Comparison of ENCODE assay signal across 24 cellular contexts in the genomic region with DNA sequence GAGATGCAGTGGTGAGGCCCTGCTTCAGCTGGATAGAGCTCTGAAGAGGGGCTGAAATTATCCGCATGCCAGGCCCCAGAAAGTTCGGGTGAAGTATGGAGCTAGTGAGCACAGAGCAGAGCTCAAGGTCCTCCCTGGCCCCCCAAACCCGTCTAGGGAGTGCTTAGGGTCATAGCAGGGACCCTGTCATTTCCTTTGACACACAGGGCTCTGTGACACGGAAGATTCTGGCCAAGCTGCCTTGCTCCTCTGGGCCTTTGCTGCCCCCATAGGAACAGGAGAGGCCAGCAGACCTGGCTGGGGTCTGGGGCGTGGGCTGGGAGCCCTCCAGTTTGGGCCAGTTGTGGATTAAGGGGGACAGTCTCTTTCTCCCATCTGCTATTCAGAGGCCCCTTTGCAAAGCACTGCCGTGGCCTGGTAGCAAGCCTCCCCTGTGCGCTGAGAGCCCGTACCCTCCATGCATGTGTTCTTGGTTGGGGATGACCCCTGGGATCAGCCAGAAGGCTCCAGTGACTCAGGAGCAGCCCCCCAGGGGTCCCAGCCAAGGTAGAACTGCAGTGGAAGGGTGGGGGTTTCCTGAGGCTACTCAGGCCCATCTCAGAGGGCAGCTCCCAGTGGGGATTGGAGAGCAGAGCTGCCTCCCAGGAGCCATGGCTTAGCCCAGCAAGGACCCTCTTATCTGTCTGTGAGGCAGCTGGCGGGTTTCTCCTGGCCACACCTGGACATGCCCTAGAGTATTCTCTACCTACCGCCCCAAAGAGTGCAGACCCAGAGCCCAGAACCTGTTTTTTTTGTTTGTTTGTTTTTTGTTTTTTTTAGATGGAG. TPM values are rescaled to one million over a fixed set of nuclear protein-coding genes. Genes with fewer than 3 reads are reported as not detected.
DNase-seq lines count a peak whose midpoint lies in the region; ATAC-seq and TF ChIP-seq lines count a peak whose summit lies in the region.
"Had no signal": no experiment of that assay in that cellular context is flagged by ENCODE, and none has a peak within 500 bp of the region (broad histone marks: within the 10 kb centered on the region; RNA-seq: fewer than 3 reads in every experiment).

No MANE protein-coding gene starts in this region.

- TF ChIP-seq EP300 in suprapubic skin (IDR thresholded peaks at IDR 0.05) = no peak

- H3K79me2 ChIP-seq in PC-9 (ENCODE audit: low read depth) = no peaks in the 10 kb centered on the region

- H3K27ac ChIP-seq in RWPE1 (peak overlapping the region; percentile 38; the same call in 1 of the 2 replicates), suprapubic skin (peak overlapping the region; percentile 14), PC-9 (no peak overlapping the region)
- H3K27ac ChIP-seq: breast epithelium, ovary, SJCRH30, upper lobe of left lung, VCaP had no signal

- peaks cover 21% of the 10 kb centered on the region for H3K4me1 ChIP-seq in suprapubic skin
- no peaks in the 10 kb centered on the region for H3K4me1 ChIP-seq in PC-9 (replicated peaks; ENCODE audit: insufficient read depth)
- H3K4me1 ChIP-seq: breast epithelium, SJCRH30, upper lobe of left lung had no signal

- H3K4me3 Mint-ChIP-seq in activated CD8-positive, alpha-beta memory T cell treated with anti-CD3 and anti-CD28 coated beads, Interleukin-2, amount 10 ng/mL, durations not matched to agents 7 days and 5 days = no peak overlapping the region
- H3K4me3 Mint-ChIP-seq: activated naive CD8-positive, alpha-beta T cell treated with anti-CD3 and anti-CD28 coated beads for 36 hours; CD14-positive monocyte; nephron progenitor cell; stimulated activated effector memory CD8-positive, alpha-beta T cell treated with anti-CD3 and anti-CD28 coated beads, Interleukin-12 subunit alpha, Interleukin-12 subunit beta, amount 100 ng/mL, for 72 hours had no signal

- H3K9me3 Mint-ChIP-seq in activated CD8-positive, alpha-beta memory T cell treated with anti-CD3 and anti-CD28 coated beads, Interleukin-2, amount 10 ng/mL, durations not matched to agents 7 days and 5 days (ENCODE audit: low read depth) = no peaks in the 10 kb centered on the region
- H3K9me3 Mint-ChIP-seq: activated naive CD8-positive, alpha-beta T cell treated with anti-CD3 and anti-CD28 coated beads for 36 hours; CD14-positive monocyte; nephron progenitor cell; stimulated activated effector memory CD8-positive, alpha-beta T cell treated with anti-CD3 and anti-CD28 coated beads, Interleukin-12 subunit alpha, Interleukin-12 subunit beta, amount 100 ng/mL, for 72 hours had no signal

- H3K9me3 ChIP-seq in suprapubic skin (no peaks in the 10 kb centered on the region), PC-9 (ENCODE audit: insufficient read depth, low read depth) (no peaks in the 10 kb centered on the region)
- H3K9me3 ChIP-seq: breast epithelium, ovary, upper lobe of left lung had no signal

- H3K27ac Mint-ChIP-seq in activated CD8-positive, alpha-beta memory T cell treated with anti-CD3 and anti-CD28 coated beads, Interleukin-2, amount 10 ng/mL, durations not matched to agents 7 days and 5 days = no peak overlapping the region
- H3K27ac Mint-ChIP-seq: nephron progenitor cell had no signal

- ATAC-seq in activated CD8-positive, alpha-beta memory T cell treated with anti-CD3 and anti-CD28 coated beads, Interleukin-2, amount 10 ng/mL, durations not matched to agents 7 days and 5 days = no peak
- ATAC-seq: stimulated activated effector memory CD8-positive, alpha-beta T cell treated with anti-CD3 and anti-CD28 coated beads, Interleukin-12 subunit alpha, Interleukin-12 subunit beta, amount 100 ng/mL, for 72 hours had no signal

- intact Hi-C loops in PC-9 (cut with micrococcal nuclease; ENCODE audit: unreplicated experiment) = no loop called here

- CTCF ChIA-PET in activated CD8-positive, alpha-beta memory T cell treated with anti-CD3 and anti-CD28 coated beads, Interleukin-2, amount 10 ng/mL, durations not matched to agents 7 days and 5 days (lab: Charles Lee) = interaction anchor here (1.2 kb wide), 1 partner anchor 18 kb away, joined by 3 read pairs; no protein-coding TSS in a partner anchor
- CTCF ChIA-PET in RWPE1 (lab: Yijun Ruan, JAX) = interaction anchor here (0.6 kb wide), 1 partner anchor 15 kb away, joined by 4 read pairs; no protein-coding TSS in a partner anchor
- CTCF ChIA-PET in PC-9 (lab: Charles Lee) = no interaction called here

- peaks cover 8% of the 10 kb centered on the region for H3K36me3 Mint-ChIP-seq in activated CD8-positive, alpha-beta memory T cell treated with anti-CD3 and anti-CD28 coated beads, Interleukin-2, amount 10 ng/mL, durations not matched to agents 7 days and 5 days

- H3K27me3 ChIP-seq in suprapubic skin (no peaks in the 10 kb centered on the region), PC-9 (ENCODE audit: insufficient read depth, low read depth) (no peaks in the 10 kb centered on the region)
- H3K27me3 ChIP-seq: breast epithelium, ovary, SJCRH30, upper lobe of left lung had no signal

- H2AFZ ChIP-seq in PC-9 = no peak overlapping the region

- H3K4me3 ChIP-seq in suprapubic skin (no peak overlapping the region), PC-9 (no peak overlapping the region)
- H3K4me3 ChIP-seq: breast epithelium, ovary, SJCRH30, upper lobe of left lung had no signal

- BruUV-seq in PC-9 (replicated peaks; lab: Mats Ljungman, UMichigan) = no TSS peak

- H3K27me3 Mint-ChIP-seq in activated CD8-positive, alpha-beta memory T cell treated with anti-CD3 and anti-CD28 coated beads, Interleukin-2, amount 10 ng/mL, durations not matched to agents 7 days and 5 days = no peaks in the 10 kb centered on the region
- H3K27me3 Mint-ChIP-seq: activated naive CD8-positive, alpha-beta T cell treated with anti-CD3 and anti-CD28 coated beads for 36 hours had no signal

- POLR2A ChIA-PET in RWPE1 (lab: Yijun Ruan, JAX; ENCODE audit: low non-redundant PET) = no interaction called here
- POLR2A ChIA-PET in PC-9 (lab: Charles Lee; ENCODE audit: unreplicated experiment) = no interaction called here

- TF ChIP-seq CTCF in RWPE1 (conservative IDR thresholded peaks at IDR 0.05; ENCODE audit: low read depth) = no peak
- TF ChIP-seq CTCF in suprapubic skin (IDR thresholded peaks at IDR 0.05) = no peak
- no peak for TF ChIP-seq CTCF in PC-9 (conservative IDR thresholded peaks at IDR 0.05)

- 88% methylated on average over 9 of the region's 10 CpGs for WGBS in suprapubic skin

- DNase-seq in activated CD8-positive, alpha-beta memory T cell treated with anti-CD3 and anti-CD28 coated beads for 24 hours = peak; percentile 38
- no peak for DNase-seq in activated CD8-positive, alpha-beta memory T cell treated with anti-CD3 and anti-CD28 coated beads, Interleukin-2, amount 10 ng/mL, durations not matched to agents 7 days and 5 days
- DNase-seq in RWPE1 (ENCODE audit: low spot score) (no peak), iPS-NIHi11 (ENCODE audit: low spot score) (peak; percentile 8), suprapubic skin (ENCODE audit: low spot score in 2 of 2) (peak in 1 of 2 donors; percentile 67), T-helper 1 cell (no peak), hepatic stellate cell (ENCODE audit: low spot score) (no peak), PC-9 (no peak)
- DNase-seq: 8988T; activated CD4-positive, alpha-beta T cell treated with anti-CD3 and anti-CD28 coated beads for 48 hours; activated effector memory CD4-positive, alpha-beta T cell treated with Interleukin-2 at 50 U/mL for 16 hours; activated naive CD8-positive, alpha-beta T cell treated with anti-CD3 and anti-CD28 coated beads for 36 hours; effector memory CD4-positive, alpha-beta T cell; mammary epithelial cell; NCI-H146; nephron progenitor cell; SJCRH30; T1000; upper lobe of left lung had no signal

- H4K20me1 ChIP-seq in PC-9 (ENCODE audit: insufficient read depth) = no peaks in the 10 kb centered on the region

- H3K9me2 ChIP-seq in PC-9 (ENCODE audit: insufficient read depth) = no peaks in the 10 kb centered on the region

- H3K36me3 ChIP-seq in suprapubic skin (peaks cover 24% of the 10 kb centered on the region), PC-9 (ENCODE audit: low read depth) (no peaks in the 10 kb centered on the region)
- H3K36me3 ChIP-seq: breast epithelium, ovary had no signal

- TF ChIP-seq POLR2A in suprapubic skin (IDR thresholded peaks at IDR 0.05) = no peak

- H3K4me1 Mint-ChIP-seq in activated CD8-positive, alpha-beta memory T cell treated with anti-CD3 and anti-CD28 coated beads, Interleukin-2, amount 10 ng/mL, durations not matched to agents 7 days and 5 days = no peaks in the 10 kb centered on the region
- H3K4me1 Mint-ChIP-seq: activated naive CD8-positive, alpha-beta T cell treated with anti-CD3 and anti-CD28 coated beads for 36 hours; stimulated activated effector memory CD8-positive, alpha-beta T cell treated with anti-CD3 and anti-CD28 coated beads, Interleukin-12 subunit alpha, Interleukin-12 subunit beta, amount 100 ng/mL, for 72 hours had no signal

- no peak overlapping the region for H3K4me2 ChIP-seq in PC-9

- no peaks in the 10 kb centered on the region for H3F3A ChIP-seq in PC-9 (ENCODE audit: insufficient read depth, low read depth)

RNA-seq across cellular contexts. Expression of gene RNF141, which starts 42.3 kb away (rescaled TPM):
- 10 to 100 TPM in 1 of 2 experiments, 1 to 10 TPM in 1; 9.4 to 10.1 TPM for total RNA-seq in activated CD8-positive, alpha-beta memory T cell treated with anti-CD3 and anti-CD28 coated beads, Interleukin-2, amount 10 ng/mL, durations not matched to agents 7 days and 5 days
- total RNA-seq in suprapubic skin = 10 to 100 TPM; 68.2 to 83.4 (median 73.7) TPM
- total RNA-seq in PC-9 (2021) = 33.7 and 36.8 TPM in 2 replicates

RNA-seq across cellular contexts. Expression of gene AMPD3, which starts 43.6 kb away (rescaled TPM):
- 10 to 100 TPM in 1 of 2 experiments, 1 to 10 TPM in 1; 8.8 to 13.4 TPM for total RNA-seq in activated CD8-positive, alpha-beta memory T cell treated with anti-CD3 and anti-CD28 coated beads, Interleukin-2, amount 10 ng/mL, durations not matched to agents 7 days and 5 days
- total RNA-seq in suprapubic skin (10 to 100 TPM; 23.5 to 51.7 (median 27.4) TPM), PC-9 (2021) (16.5 and 17.4 TPM in 2 replicates)

Comparison
In these comparisons a context has a peak if more than half of its experiments do, and no peak if none do; other contexts are left out.
1. DNase-seq: peak in activated CD8-positive, alpha-beta memory T cell treated with anti-CD3 and anti-CD28 coated beads for 24 hours (single experiment) and iPS-NIHi11 (single experiment); none in activated CD8-positive, alpha-beta memory T cell treated with anti-CD3 and anti-CD28 coated beads, Interleukin-2, amount 10 ng/mL, durations not matched to agents 7 days and 5 days (single experiment), RWPE1 (single experiment), T-helper 1 cell (0 of 5), hepatic stellate cell (single experiment) and PC-9 (0 of 2).